In the genomic region with DNA sequence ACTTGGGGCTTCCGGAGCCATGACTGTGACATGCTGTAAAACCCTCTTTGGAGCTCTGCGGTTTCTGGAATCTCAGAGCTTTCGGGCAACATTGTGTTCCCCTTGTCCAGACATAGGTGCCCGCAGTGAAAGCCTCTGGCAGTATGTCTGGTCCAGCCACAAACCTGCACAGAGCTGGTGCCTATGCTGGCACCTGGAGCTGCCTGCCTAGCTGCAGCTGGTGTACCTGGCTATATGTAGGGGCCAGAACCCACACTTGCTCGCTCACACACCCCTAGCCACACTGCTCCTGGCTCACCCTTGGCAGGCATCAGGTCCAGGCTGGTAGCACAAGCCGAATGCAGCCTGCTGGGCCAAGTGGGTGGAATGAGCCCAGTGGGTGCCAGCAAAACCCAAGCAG, we compare ENCODE assay signal across 35 cellular contexts.
"Had no signal": no experiment of that assay in that cellular context is flagged by ENCODE, and none has a peak within 500 bp of the region (broad histone marks: within the 10 kb centered on the region; RNA-seq: fewer than 3 reads in every experiment).

No MANE protein-coding gene starts in this region.

- H3K27ac ChIP-seq: KMS-11 had no signal

- H3K9me3 ChIP-seq: MG63 had no signal

- H3K9ac ChIP-seq: KMS-11 had no signal

- H3K36me3 ChIP-seq: MG63 had no signal

- H3K4me2 ChIP-seq: KMS-11 had no signal

- H3K4me3 ChIP-seq: MG63 had no signal

- DNase-seq: Karpas-422, MG63, MM.1S, MV-4-11, NCI-H1048, NCI-H1092, NCI-H1092 treated with DMSO at 0.1 percent for 48 hours, NCI-H1105, NCI-H1105 treated with DMSO at 0.1 percent for 48 hours, NCI-H1417, NCI-H1417 treated with DMSO at 0.1 percent for 48 hours, NCI-H1436, NCI-H1436 treated with DMSO at 0.1 percent for 48 hours, NCI-H146, NCI-H1694, NCI-H1694 treated with DMSO at 0.1 percent for 48 hours, NCI-H187, NCI-H187 treated with DMSO at 0.1 percent for 48 hours, NCI-H1930, NCI-H2029, NCI-H2029 treated with DMSO at 0.1 percent for 48 hours, NCI-H2081, NCI-H2081 treated with DMSO at 0.1 percent for 48 hours, NCI-H2107, NCI-H2171, NCI-H2171 treated with DMSO at 0.1 percent for 48 hours, NCI-H2227 treated with DMSO at 0.1 percent for 48 hours, NCI-H226, NCI-H345, NCI-H446, NCI-H446 treated with DMSO at 0.1 percent for 48 hours, NCI-H510A, NCI-H510A treated with DMSO at 0.1 percent for 48 hours, NCI-H524 had no signal

- H3K27me3 ChIP-seq: MG63 had no signal
